9 cellular contexts compared by ENCODE assay signal in genomic region chr17:75870228-75870627, GRCh38. TPM values are rescaled to one million over a fixed set of nuclear protein-coding genes. Genes with fewer than 3 reads are reported as not detected.
A peak's percentile ranks its signal among the peaks of the same experiment; 100 is the strongest.
DNase-seq lines count a peak whose midpoint lies in the region; ATAC-seq and TF ChIP-seq lines count a peak whose summit lies in the region.
"Not testable (repeated sequence)": the region's sequence is repeated elsewhere in the genome, so short reads cannot be mapped to it uniquely, and the experiment has no call there.
"Had no signal": no experiment of that assay in that cellular context is flagged by ENCODE, and none has a peak within 500 bp of the region (broad histone marks: within the 10 kb centered on the region; RNA-seq: fewer than 3 reads in every experiment).

No MANE protein-coding gene starts in this region.

- not testable (repeated sequence) for H3K27me3 ChIP-seq in HCT116 (ENCODE audit: insufficient read depth, low read length); dorsolateral prefrontal cortex; heart left ventricle; mesenchymal stem cell (ENCODE audit: control insufficient read depth in 1 of 2, insufficient read depth in 1 of 2, low read length in 2 of 2); prostate gland (replicated peaks; ENCODE audit: insufficient read depth); suprapubic skin; vagina

- peaks cover 51 to 62% of the 10 kb centered on the region in 2 experiments for H3K4me1 ChIP-seq in HCT116 (ENCODE audit: control insufficient read depth in 1 of 2, insufficient read depth in 2 of 2, low read length in 2 of 2)
- H3K4me1 ChIP-seq in heart left ventricle, result peaks cover 7 to 69% (median 43%) of the 10 kb centered on the region in 12 donors
- H3K4me1 ChIP-seq in mesenchymal stem cell (ENCODE audit: control insufficient read depth, insufficient read depth, low read depth, low read length), result peaks cover 18% of the 10 kb centered on the region
- H3K4me1 ChIP-seq in prostate gland (replicated peaks), result peaks cover 11% of the 10 kb centered on the region
- H3K4me1 ChIP-seq in suprapubic skin, result peaks cover 66% of the 10 kb centered on the region
- H3K4me1 ChIP-seq in vagina, result peaks cover 64% of the 10 kb centered on the region

- not testable (repeated sequence) for H3K36me3 ChIP-seq in HCT116 (ENCODE audit: control insufficient read depth in 1 of 2, insufficient read depth in 2 of 2, low read length in 2 of 2); prostate gland
- H3K36me3 ChIP-seq in heart left ventricle, result peaks cover 0 to 18% (median 16%) of the 10 kb centered on the region in 9 donors
- peaks cover 12 to 18% of the 10 kb centered on the region in 2 experiments for H3K36me3 ChIP-seq in mesenchymal stem cell (ENCODE audit: control insufficient read depth in 1 of 2, insufficient read depth in 2 of 2, low read depth in 1 of 2, low read length in 2 of 2)
- H3K36me3 ChIP-seq in suprapubic skin, result peaks cover 14% of the 10 kb centered on the region
- H3K36me3 ChIP-seq in vagina, result peaks cover 0 to 16% of the 10 kb centered on the region in 2 donors

- not testable (repeated sequence) for H3K79me2 ChIP-seq in HCT116 (ENCODE audit: insufficient read depth, low read length)

- CTCF ChIA-PET in HCT116 (lab: Charles Lee), result interaction anchor here (2.1 to 5.0 kb wide), 2 partner anchors 10 to 15 kb away, joined by 5 to 52 read pairs; partner anchors contain the start of gene WBP2

- H4K8ac ChIP-seq in mesenchymal stem cell (ENCODE audit: low read length), result peak overlapping the region; percentile 84

- TF ChIP-seq RAD21 in HCT116 (IDR thresholded peaks at IDR 0.05; ENCODE audit: low read depth), result not testable (repeated sequence)

- not testable (repeated sequence) for H2AFZ ChIP-seq in HCT116 (ENCODE audit: low read depth, low read length, poor library complexity, severe bottlenecking); mesenchymal stem cell (ENCODE audit: low read depth, low read length)

- H4K20me1 ChIP-seq in HCT116 (ENCODE audit: insufficient read depth), result not testable (repeated sequence)

- peak overlapping the region in 1 of 2 experiments; percentile 86 for H3K4ac ChIP-seq in mesenchymal stem cell (ENCODE audit: low read depth in 1 of 2, low read length in 2 of 2)

- BruUV-seq in HCT116 (replicated peaks; lab: Mats Ljungman, UMichigan), result not testable (repeated sequence)

- 63 to 75% (median 73%) methylated on average over 10 of the region's 10 CpGs for WGBS in heart left ventricle, 4 donors
- 98% methylated on average over 8 of the region's 10 CpGs for WGBS in mesenchymal stem cell
- WGBS in prostate gland, result 75% methylated on average over 10 of the region's 10 CpGs
- 40% methylated on average over 10 of the region's 10 CpGs for WGBS in suprapubic skin

- peak overlapping the region; percentile 54; the same call in 1 of the 2 replicates for H3K27ac ChIP-seq in HCT116 (ENCODE audit: low read depth, low read length)
- H3K27ac ChIP-seq in angular gyrus (ENCODE audit: low read depth, low read length), result peak overlapping the region; percentile 93
- peak overlapping the region; percentile 49 to 99 (median 97) for H3K27ac ChIP-seq in dorsolateral prefrontal cortex
- peak overlapping the region; percentile 37 to 93 (median 82) for H3K27ac ChIP-seq in heart left ventricle
- not testable (repeated sequence) for H3K27ac ChIP-seq in mesenchymal stem cell (ENCODE audit: low read length, poor library complexity, severe bottlenecking)
- peak overlapping the region; percentile 57 to 74 for H3K27ac ChIP-seq in prostate gland
- peak overlapping the region; percentile 84 for H3K27ac ChIP-seq in suprapubic skin
- peak overlapping the region; percentile 89 for H3K27ac ChIP-seq in vagina

- peak overlapping the region; percentile 66 for H4K91ac ChIP-seq in mesenchymal stem cell (ENCODE audit: low read length)

- not testable (repeated sequence) for H2BK5ac ChIP-seq in mesenchymal stem cell (ENCODE audit: low read depth, low read length, poor library complexity, severe bottlenecking)

- POLR2A ChIA-PET in HCT116 (lab: Charles Lee), result interaction anchor here (0.6 to 5.0 kb wide), 5 partner anchors 15 to 94 kb away, joined by 3 to 27 read pairs (median 7); partner anchors contain the start of genes TRIM65 and WBP2

- peak overlapping the region; percentile 93 for H2BK15ac ChIP-seq in mesenchymal stem cell (ENCODE audit: low read depth, poor library complexity, severe bottlenecking)

- TF ChIP-seq POLR2A in HCT116 (IDR thresholded peaks at IDR 0.05; ENCODE audit: borderline replicate concordance, extremely low read depth, insufficient read depth, insufficient read length); heart left ventricle (IDR thresholded peaks at IDR 0.05); prostate gland (IDR thresholded peaks at IDR 0.05); suprapubic skin (IDR thresholded peaks at IDR 0.05); vagina (IDR thresholded peaks at IDR 0.05): not testable (repeated sequence)

- not testable (repeated sequence) for H2BK120ac ChIP-seq in mesenchymal stem cell (ENCODE audit: low read depth, low read length)

- not testable (repeated sequence) for TF ChIP-seq EP300 in suprapubic skin (IDR thresholded peaks at IDR 0.05)

- intact Hi-C loops in HCT116 (cut with micrococcal nuclease); dorsolateral prefrontal cortex (cut with DNase I); prostate gland (cut with DNase I): not testable (repeated sequence)
- intact Hi-C loops in heart left ventricle (cut with DNase I), result loop anchor here in 2 of 10 donors (10.0 kb wide), 1 partner anchor 95 kb away; a partner anchor contains a TSS
- intact Hi-C loops in vagina (cut with DNase I), result loop anchor here (10.0 kb wide), 1 partner anchor 105 kb away; the partner anchor contains the start of gene GALK1

- not testable (repeated sequence) for TF ChIP-seq CTCF in HCT116 (IDR thresholded peaks at IDR 0.05 in 2 of 3, conservative IDR thresholded peaks at IDR 0.05 in 1 of 3; ENCODE audit: borderline replicate concordance in 1 of 3, insufficient read depth in 1 of 3, low read depth in 2 of 3, low read length in 2 of 3); dorsolateral prefrontal cortex (IDR thresholded peaks at IDR 0.05 in 54 of 56, conservative IDR thresholded peaks at IDR 0.05 in 2 of 56; ENCODE audit: low read depth in 1 of 56, partially characterized antibody in 56 of 56); heart left ventricle (IDR thresholded peaks at IDR 0.05); prostate gland (IDR thresholded peaks at IDR 0.05); suprapubic skin (IDR thresholded peaks at IDR 0.05); vagina (IDR thresholded peaks at IDR 0.05)

- H3K4me3 ChIP-seq in HCT116 (replicated peaks in 1 of 2; ENCODE audit: low read depth in 1 of 2, low read length in 2 of 2); prostate gland: not testable (repeated sequence)
- H3K4me3 ChIP-seq in dorsolateral prefrontal cortex (peak overlapping the region in 55 of 59 donors; percentile 12 to 68 (median 49)), heart left ventricle (peak overlapping the region in 5 of 12 donors; percentile 2 to 37 (median 28)), mesenchymal stem cell (ENCODE audit: insufficient read depth in 1 of 2, low read depth in 1 of 2, low read length in 2 of 2) (peak overlapping the region in 1 of 2 experiments; percentile 68), suprapubic skin (peak overlapping the region; percentile 18), vagina (peak overlapping the region; percentile 9 to 21)

- H2BK12ac ChIP-seq in mesenchymal stem cell (ENCODE audit: low read length in 2 of 2), result peak overlapping the region; percentile 64 to 92

- RAD21 ChIA-PET in HCT116 (lab: Charles Lee; ENCODE audit: low non-redundant PET in 1 of 2, low total read pairs in 2 of 2, uncharacterized antibody in 2 of 2, unreplicated experiment in 2 of 2), result not testable (repeated sequence)

- H3K4me2 ChIP-seq in HCT116 (ENCODE audit: low read length), result peak overlapping the region; percentile 44; the same call in 1 of the 2 replicates
- not testable (repeated sequence) for H3K4me2 ChIP-seq in mesenchymal stem cell (ENCODE audit: low read length, poor library complexity, severe bottlenecking)

- H2AK5ac ChIP-seq in mesenchymal stem cell (ENCODE audit: low read length, severe bottlenecking), result not testable (repeated sequence)

- H3K9ac ChIP-seq in HCT116 (ENCODE audit: low read length), result not testable (repeated sequence)
- peak overlapping the region; percentile 88 for H3K9ac ChIP-seq in mesenchymal stem cell (ENCODE audit: low read length)

- H3K9me2 ChIP-seq in HCT116 (ENCODE audit: insufficient read depth), result not testable (repeated sequence)

- not testable (repeated sequence) for H3K79me1 ChIP-seq in mesenchymal stem cell (replicated peaks; ENCODE audit: low read length, poor library complexity, severe bottlenecking)

- not testable (repeated sequence) for H3K14ac ChIP-seq in mesenchymal stem cell (ENCODE audit: low read length in 2 of 2)

- not testable (repeated sequence) for ATAC-seq in HCT116, heart left ventricle

- H3K23ac ChIP-seq in mesenchymal stem cell (ENCODE audit: low read length in 2 of 2), result not testable (repeated sequence)

- not testable (repeated sequence) for DNase-seq in HCT116 (ENCODE audit: low read depth, low spot score); dorsolateral prefrontal cortex; heart left ventricle; mesenchymal stem cell; prostate gland (ENCODE audit: low spot score); suprapubic skin (ENCODE audit: low spot score in 2 of 2); vagina (ENCODE audit: extremely low spot score in 2 of 2)

- H3K18ac ChIP-seq in mesenchymal stem cell (ENCODE audit: low read depth in 1 of 2, low read length in 2 of 2), result peak overlapping the region; percentile 93 to 94

- not testable (repeated sequence) for H3K9me3 ChIP-seq in HCT116 (ENCODE audit: control insufficient read depth in 1 of 2, insufficient read depth in 1 of 2, low read depth in 1 of 2, low read length in 2 of 2); heart left ventricle; mesenchymal stem cell (ENCODE audit: control insufficient read depth, low read length); prostate gland; suprapubic skin; vagina

RNA-seq across cellular contexts. Expression of gene TRIM47, which starts 8.2 kb away (rescaled TPM):
- total RNA-seq in HCT116 (2021; ENCODE audit: unreplicated experiment) (86.7 TPM), dorsolateral prefrontal cortex (100 to 1,000 TPM in 3 of 120 experiments, 10 to 100 TPM in 117; 19.7 to 109 (median 43.9) TPM), heart left ventricle (10 to 100 TPM; 20.3 to 53.4 (median 31.8) TPM), prostate gland (10 to 100 TPM; 21.3 to 62.9 TPM), suprapubic skin (10 to 100 TPM; 22.8 to 43.1 (median 27.7) TPM), vagina (63.3 TPM)
- polyA plus RNA-seq in HCT116 (2012), result 49.9 and 67.2 TPM in 2 replicates
- 10 to 100 TPM; 20.1 to 23.3 TPM for polyA plus RNA-seq in heart left ventricle
- polyA plus RNA-seq in mesenchymal stem cell (2013, experiment 1 of 2), result 42.8 TPM
- polyA plus RNA-seq in mesenchymal stem cell (2013, experiment 2 of 2), result 46.1 TPM
- polyA plus RNA-seq: CD14-positive monocyte had no signal

RNA-seq across cellular contexts. Expression of gene WBP2, which starts 15.1 kb away (rescaled TPM):
- 132 TPM for total RNA-seq in HCT116 (2021; ENCODE audit: unreplicated experiment)
- 184 and 186 TPM in 2 replicates for polyA plus RNA-seq in HCT116 (2012)
- total RNA-seq in dorsolateral prefrontal cortex, result 100 to 1,000 TPM; 311 to 523 (median 421) TPM
- total RNA-seq in heart left ventricle, result 100 to 1,000 TPM; 134 to 311 (median 158) TPM
- 100 to 1,000 TPM; 128 to 217 TPM for polyA plus RNA-seq in heart left ventricle
- polyA plus RNA-seq in mesenchymal stem cell (2013, experiment 1 of 2), result 173 TPM
- 171 TPM for polyA plus RNA-seq in mesenchymal stem cell (2013, experiment 2 of 2)
- total RNA-seq in prostate gland, result 100 to 1,000 TPM in 1 of 2 donors, 10 to 100 TPM in 1; 88.9 to 125 TPM
- 10 to 100 TPM; 64.9 to 99.4 (median 76.9) TPM for total RNA-seq in suprapubic skin
- total RNA-seq in vagina, result 54.3 TPM

RNA-seq across cellular contexts. Expression of gene UNC13D, which starts 26.0 kb away (rescaled TPM):
- total RNA-seq in HCT116 (2021; ENCODE audit: unreplicated experiment), result 20.2 TPM
- 20.3 and 22.7 TPM in 2 replicates for polyA plus RNA-seq in HCT116 (2012)
- total RNA-seq in dorsolateral prefrontal cortex, result 10 to 100 TPM in 85 of 120 experiments, 1 to 10 TPM in 35; 3.9 to 40.2 (median 13.0) TPM
- 10 to 100 TPM in 2 of 9 donors, 1 to 10 TPM in 7; 2.1 to 28.5 (median 6.0) TPM for total RNA-seq in heart left ventricle
- polyA plus RNA-seq in heart left ventricle, result 1 to 10 TPM; 4.5 to 5.8 TPM
- polyA plus RNA-seq in mesenchymal stem cell (2013, experiment 1 of 2), result 1.1 TPM
- 0.49 TPM for polyA plus RNA-seq in mesenchymal stem cell (2013, experiment 2 of 2)
- 10 to 100 TPM in 1 of 2 donors, 1 to 10 TPM in 1; 2.9 to 16.2 TPM for total RNA-seq in prostate gland
- total RNA-seq in suprapubic skin, result 10 to 100 TPM in 1 of 4 donors, 1 to 10 TPM in 3; 5.2 to 21.0 (median 7.2) TPM
- 32.7 TPM for total RNA-seq in vagina

RNA-seq across cellular contexts. Expression of gene TRIM65, which starts 26.5 kb away (rescaled TPM):
- total RNA-seq in HCT116 (2021; ENCODE audit: unreplicated experiment), result 53.0 TPM
- 26.3 and 29.9 TPM in 2 replicates for polyA plus RNA-seq in HCT116 (2012)
- 10 to 100 TPM; 11.9 to 37.4 (median 20.2) TPM for total RNA-seq in dorsolateral prefrontal cortex
- 10 to 100 TPM in 3 of 9 donors, 1 to 10 TPM in 6; 6.8 to 16.1 (median 9.5) TPM for total RNA-seq in heart left ventricle
- polyA plus RNA-seq in heart left ventricle, result 10 to 100 TPM in 1 of 2 donors, 1 to 10 TPM in 1; 7.5 to 10.5 TPM
- polyA plus RNA-seq in mesenchymal stem cell (2013, experiment 1 of 2), result 15.7 TPM
- polyA plus RNA-seq in mesenchymal stem cell (2013, experiment 2 of 2), result 15.2 TPM
- total RNA-seq in prostate gland, result 10 to 100 TPM; 27.5 to 28.1 TPM
- 10 to 100 TPM; 22.5 to 44.6 (median 32.1) TPM for total RNA-seq in suprapubic skin
- total RNA-seq in vagina, result 59.9 TPM

RNA-seq across cellular contexts. Expression of gene MRPL38, which starts 34.5 kb away (rescaled TPM):
- total RNA-seq in HCT116 (2021; ENCODE audit: unreplicated experiment), result 219 TPM
- polyA plus RNA-seq in HCT116 (2012), result 114 and 130 TPM in 2 replicates
- 100 to 1,000 TPM in 56 of 120 experiments, 10 to 100 TPM in 64; 65.1 to 138 (median 98.8) TPM for total RNA-seq in dorsolateral prefrontal cortex
- total RNA-seq in heart left ventricle, result 100 to 1,000 TPM in 5 of 9 donors, 10 to 100 TPM in 4; 54.8 to 126 (median 106) TPM
- 100 to 1,000 TPM in 1 of 2 donors, 10 to 100 TPM in 1; 79.7 to 111 TPM for polyA plus RNA-seq in heart left ventricle
- 44.2 TPM for polyA plus RNA-seq in mesenchymal stem cell (2013, experiment 1 of 2)
- polyA plus RNA-seq in mesenchymal stem cell (2013, experiment 2 of 2), result 41.8 TPM
- 10 to 100 TPM; 40.3 to 85.6 TPM for total RNA-seq in prostate gland
- total RNA-seq in suprapubic skin, result 100 to 1,000 TPM in 1 of 4 donors, 10 to 100 TPM in 3; 41.7 to 113 (median 50.2) TPM
- 67.8 TPM for total RNA-seq in vagina
